1 cellular context compared by ENCODE assay signal in genomic region chr19:45498411-45499195, GRCh38.
TF ChIP-seq lines count a peak whose summit lies in the region.

Gene PPM1N, plus strand, starts transcription at chr19:45498443. Its CDS starts 30 bp downstream, at chr19:45498473.

TF ChIP-seq in GM12878, 131 proteins besides CTCF, POLR2A, EP300 and RAD21 (continued from another document):
- TF ChIP-seq USF1 (IDR thresholded peaks at IDR 0.05; ENCODE audit: borderline replicate concordance, extremely low read length, insufficient read depth, low read depth, low read length) (no peak), HDAC2 (IDR thresholded peaks at IDR 0.05) (no peak), POLR2AphosphoS5 (IDR thresholded peaks at IDR 0.05; ENCODE audit: low read length) (no peak), E2F4 (IDR thresholded peaks at IDR 0.05; ENCODE audit: low read depth, low read length) (no peak), ELK1 (IDR thresholded peaks at IDR 0.05; ENCODE audit: low read depth, low read length) (no peak), IRF4 (IDR thresholded peaks at IDR 0.05; ENCODE audit: low read depth, low read length) (no peak), IKZF2 (IDR thresholded peaks at IDR 0.05) (no peak), DPF2 (IDR thresholded peaks at IDR 0.05) (0 out of 2 replicates have a peak, but pooled peaks have one; percentile 46), NFXL1 (IDR thresholded peaks at IDR 0.05; ENCODE audit: borderline replicate concordance) (no peak), MLLT1 (IDR thresholded peaks at IDR 0.05) (no peak), CUX1 (IDR thresholded peaks at IDR 0.05; ENCODE audit: insufficient replicate concordance, low read depth, low read length) (no peak), TAF1 (IDR thresholded peaks at IDR 0.05; ENCODE audit: borderline replicate concordance, low read depth, low read length) (no peak)
